Comparison of ENCODE assay signal across 6 cellular contexts in the genomic region with DNA sequence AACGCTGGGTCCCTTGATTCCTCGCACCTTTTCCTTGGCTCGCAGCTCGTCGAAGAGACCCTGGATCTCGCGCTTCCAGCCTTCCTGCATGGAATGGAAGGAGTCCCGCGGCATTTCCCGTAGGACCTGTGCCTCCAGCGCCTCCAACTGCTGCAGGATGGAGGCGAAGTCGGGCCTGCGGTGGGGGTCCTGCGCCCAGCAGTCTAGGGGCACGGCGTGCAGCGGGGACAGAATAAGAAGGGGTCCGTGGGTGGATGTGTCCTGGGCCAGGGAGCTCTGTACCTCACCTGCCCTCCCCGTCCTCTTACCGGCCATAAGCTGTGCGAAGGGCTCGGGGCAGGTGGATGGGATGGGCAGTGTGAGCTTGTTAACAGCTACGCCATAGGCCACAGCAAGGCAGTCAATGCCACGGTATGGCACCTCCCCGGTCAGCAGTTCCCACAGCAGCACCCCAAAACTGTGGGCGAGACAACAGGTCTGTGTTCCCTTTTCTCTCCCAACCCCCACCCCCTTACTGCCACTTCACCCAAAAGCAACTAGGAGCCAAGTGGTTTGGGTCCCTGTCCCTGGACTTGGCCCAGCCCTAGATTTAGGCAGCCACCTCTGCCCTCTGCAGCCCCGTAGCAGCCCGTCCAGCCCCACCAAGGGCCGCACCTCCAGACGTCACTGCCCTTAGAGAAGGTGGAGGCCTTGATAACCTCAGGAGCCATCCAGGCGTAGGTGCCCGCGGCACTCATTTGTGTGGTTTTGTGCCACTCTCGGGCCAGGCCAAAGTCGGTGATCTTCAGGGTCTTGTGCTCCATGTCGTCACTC. TPM values are rescaled to one million over a fixed set of nuclear protein-coding genes. Genes with fewer than 3 reads are reported as not detected.
A peak's percentile ranks its signal among the peaks of the same experiment; 100 is the strongest.
DNase-seq lines count a peak whose midpoint lies in the region; ATAC-seq and TF ChIP-seq lines count a peak whose summit lies in the region.
"Had no signal": no experiment of that assay in that cellular context is flagged by ENCODE, and none has a peak within 500 bp of the region (broad histone marks: within the 10 kb centered on the region; RNA-seq: fewer than 3 reads in every experiment).

No MANE protein-coding gene starts in this region.

- 72 to 75% methylated on average over 5 to 19 of the region's 37 CpGs for WGBS in esophagus squamous epithelium, 2 donors

- H3K27me3 ChIP-seq in SJCRH30 (no peaks in the 10 kb centered on the region), esophagus squamous epithelium (no peaks in the 10 kb centered on the region)

- no peak overlapping the region for H3K4me3 Mint-ChIP-seq in stimulated activated naive B cell treated with anti-CD40 and anti-IgM and Interleukin-4, amounts not matched to agents 10 μg/mL and 1 μg/mL and 100 μg/mL, for 72 hours

- H3K27ac ChIP-seq in SJCRH30 (no peak overlapping the region), esophagus squamous epithelium (peak overlapping the region; percentile 46 to 87 (median 69))

- peaks cover 43 to 52% of the 10 kb centered on the region in 2 donors for H3K4me1 Mint-ChIP-seq in stimulated activated naive B cell treated with anti-CD40 and anti-IgM and Interleukin-4, amounts not matched to agents 10 μg/mL and 1 μg/mL and 100 μg/mL, for 72 hours

- H3K9me3 ChIP-seq in SJCRH30 (replicated peaks): no peaks in the 10 kb centered on the region
- no peaks in the 10 kb centered on the region for H3K9me3 ChIP-seq in esophagus squamous epithelium

- no peak for DNase-seq in SJCRH30
- no peak for DNase-seq in esophagus squamous epithelium (lab: John Stamatoyannopoulos, UW)
- no peak for DNase-seq in stimulated activated naive B cell treated with anti-CD40 and anti-IgM and Interleukin-4, amounts not matched to agents 10 μg/mL and 1 μg/mL and 100 μg/mL, for 72 hours
- no peak for DNase-seq in NOMO-1 treated with dmso at 0.1 percent for 144 hours (lab: John Stamatoyannopoulos, UW; ENCODE audit: unreplicated experiment)
- DNase-seq in SHP77 (lab: John Stamatoyannopoulos, UW): no peak
- DNase-seq: activated T-cell treated with anti-CD3 and anti-CD28 coated beads, Interleukin-2, amount 50 U/mL, for 1 hour had no signal

- peaks cover 53 to 72% of the 10 kb centered on the region in 2 donors for H3K36me3 Mint-ChIP-seq in stimulated activated naive B cell treated with anti-CD40 and anti-IgM and Interleukin-4, amounts not matched to agents 10 μg/mL and 1 μg/mL and 100 μg/mL, for 72 hours

- TF ChIP-seq CTCF in esophagus squamous epithelium (IDR thresholded peaks at IDR 0.05): no peak

- peak overlapping the region; percentile 20 for H3K27ac Mint-ChIP-seq in stimulated activated naive B cell treated with anti-CD40 and anti-IgM and Interleukin-4, amounts not matched to agents 10 μg/mL and 1 μg/mL and 100 μg/mL, for 72 hours

- peaks cover 23% of the 10 kb centered on the region for H3K36me3 ChIP-seq in SJCRH30
- peaks cover 13 to 96% (median 18%) of the 10 kb centered on the region in 3 donors for H3K36me3 ChIP-seq in esophagus squamous epithelium

- intact Hi-C loops in esophagus squamous epithelium (cut with DNase I): no loop called here

- no peak for TF ChIP-seq POLR2A in esophagus squamous epithelium (IDR thresholded peaks at IDR 0.05)

- no peak for ATAC-seq in stimulated activated naive B cell treated with anti-CD40 and anti-IgM and Interleukin-4, amounts not matched to agents 10 μg/mL and 1 μg/mL and 100 μg/mL, for 72 hours (replicated peaks)

- peak overlapping the region; percentile 38 for H3K4me3 ChIP-seq in SJCRH30
- peak overlapping the region in 3 of 4 donors; percentile 32 to 57 (median 38) for H3K4me3 ChIP-seq in esophagus squamous epithelium

- H3K9me3 Mint-ChIP-seq in stimulated activated naive B cell treated with anti-CD40 and anti-IgM and Interleukin-4, amounts not matched to agents 10 μg/mL and 1 μg/mL and 100 μg/mL, for 72 hours: no peaks in the 10 kb centered on the region

- no peaks in the 10 kb centered on the region for H3K27me3 Mint-ChIP-seq in stimulated activated naive B cell treated with anti-CD40 and anti-IgM and Interleukin-4, amounts not matched to agents 10 μg/mL and 1 μg/mL and 100 μg/mL, for 72 hours

- H3K4me1 ChIP-seq in SJCRH30 (no peaks in the 10 kb centered on the region), esophagus squamous epithelium (peaks cover 42 to 68% (median 44%) of the 10 kb centered on the region in 3 donors)

RNA-seq across cellular contexts. Expression of gene MAP3K11, which starts 6.2 kb away (rescaled TPM):
- total RNA-seq in SJCRH30 (2014; rRNA removed; shearing (Covaris generic)): 20.5 and 24.3 TPM in 2 replicates
- 10 to 100 TPM; 27.5 to 33.0 (median 30.4) TPM for total RNA-seq in esophagus squamous epithelium

RNA-seq across cellular contexts. Expression of gene PCNX3, which starts 7.8 kb away (rescaled TPM):
- total RNA-seq in SJCRH30 (2014; rRNA removed; shearing (Covaris generic)): 24.3 and 27.1 TPM in 2 replicates
- total RNA-seq in esophagus squamous epithelium: 10 to 100 TPM; 24.0 to 40.0 (median 30.9) TPM

RNA-seq across cellular contexts. Expression of gene KCNK7, which starts 12.2 kb away (rescaled TPM):
- total RNA-seq in SJCRH30 (2014; rRNA removed; shearing (Covaris generic)): 0.28 TPM in 1 of 2 replicates, not detected in the other
- total RNA-seq in esophagus squamous epithelium: 10 to 100 TPM in 3 of 4 donors, 1 to 10 TPM in 1; 5.5 to 22.5 (median 15.2) TPM

RNA-seq across cellular contexts. Expression of gene SIPA1, which starts 30.1 kb away (rescaled TPM):
- 2.8 and 2.9 TPM in 2 replicates for total RNA-seq in SJCRH30 (2014; rRNA removed; shearing (Covaris generic))
- total RNA-seq in esophagus squamous epithelium: 10 to 100 TPM in 3 of 4 donors, 1 to 10 TPM in 1; 7.8 to 29.2 (median 27.5) TPM

RNA-seq across cellular contexts. Expression of gene EHBP1L1, which starts 32.0 kb away (rescaled TPM):
- 16.8 and 18.5 TPM in 2 replicates for total RNA-seq in SJCRH30 (2014; rRNA removed; shearing (Covaris generic))
- total RNA-seq in esophagus squamous epithelium: 100 to 1,000 TPM in 1 of 4 donors, 10 to 100 TPM in 3; 46.5 to 101 (median 87.4) TPM
